ENCODE assay signal across 16 cellular contexts in genomic region chr4:740656-741282, GRCh38. TPM values are rescaled to one million over a fixed set of nuclear protein-coding genes. Genes with fewer than 3 reads are reported as not detected.
A peak's percentile ranks its signal among the peaks of the same experiment; 100 is the strongest.
DNase-seq lines count a peak whose midpoint lies in the region; ATAC-seq and TF ChIP-seq lines count a peak whose summit lies in the region.
"Had no signal": no experiment of that assay in that cellular context is flagged by ENCODE, and none has a peak within 500 bp of the region (broad histone marks: within the 10 kb centered on the region; RNA-seq: fewer than 3 reads in every experiment).

No MANE protein-coding gene starts in this region.

- intact Hi-C loops in spleen (cut with DNase I; ENCODE audit: low total_unique reads) = no loop called here

- no peaks in the 10 kb centered on the region for H3K9me3 Mint-ChIP-seq in stimulated activated naive CD8-positive, alpha-beta T cell treated with anti-CD3 and anti-CD28 coated beads, Interleukin-15, amount 100 ng/mL, for 72 hours
- H3K9me3 Mint-ChIP-seq: CD8-positive, alpha-beta T cell had no signal

- 88 to 92% (median 89%) methylated on average over 19 of the region's 19 CpGs for WGBS in spleen, 5 donors

- no peak overlapping the region for H3K27ac Mint-ChIP-seq in stimulated activated naive CD8-positive, alpha-beta T cell treated with anti-CD3 and anti-CD28 coated beads, Interleukin-15, amount 100 ng/mL, for 72 hours
- H3K27ac Mint-ChIP-seq: CD8-positive, alpha-beta T cell; GM23338 had no signal

- no peak for ATAC-seq in stimulated activated naive CD8-positive, alpha-beta T cell treated with anti-CD3 and anti-CD28 coated beads, Interleukin-15, amount 100 ng/mL, for 72 hours
- ATAC-seq: A549; CD8-positive, alpha-beta T cell; GM23338 had no signal

- no peak for TF ChIP-seq POLR2A in spleen (IDR thresholded peaks at IDR 0.05)

- peak overlapping the region; percentile 43 for H3K27ac ChIP-seq in fibroblast of lung (ENCODE audit: insufficient read depth, low read length)
- no peak overlapping the region for H3K27ac ChIP-seq in osteoblast (ENCODE audit: low read depth, low read length)
- no peak overlapping the region for H3K27ac ChIP-seq in spleen
- H3K27ac ChIP-seq: A549 had no signal

- peaks cover 14% of the 10 kb centered on the region for H3K36me3 ChIP-seq in fibroblast of lung (ENCODE audit: control insufficient read depth, insufficient read depth, low read length)
- H3K36me3 ChIP-seq in osteoblast (ENCODE audit: insufficient read depth, low read length) = peaks cover 36% of the 10 kb centered on the region
- H3K36me3 ChIP-seq in spleen = peaks cover 2 to 83% (median 49%) of the 10 kb centered on the region in 6 donors

- no peak overlapping the region for H3K4me3 Mint-ChIP-seq in stimulated activated naive CD8-positive, alpha-beta T cell treated with anti-CD3 and anti-CD28 coated beads, Interleukin-15, amount 100 ng/mL, for 72 hours
- H3K4me3 Mint-ChIP-seq: CD8-positive, alpha-beta T cell; GM23338 had no signal

- H3K4me3 ChIP-seq in fibroblast of lung (replicated peaks in 1 of 4; ENCODE audit: control extremely low read depth in 1 of 4, insufficient read depth in 1 of 4, low read depth in 3 of 4, low read length in 4 of 4) (no peak overlapping the region), osteoblast (ENCODE audit: insufficient read depth, low read length) (no peak overlapping the region), spleen (no peak overlapping the region)
- H3K4me3 ChIP-seq: A549, GM23338 had no signal

- no peaks in the 10 kb centered on the region for H3K9me3 ChIP-seq in fibroblast of lung (ENCODE audit: control insufficient read depth, insufficient read depth, low read depth, low read length)
- H3K9me3 ChIP-seq in osteoblast (ENCODE audit: low read depth, low read length) = no peaks in the 10 kb centered on the region
- H3K9me3 ChIP-seq in spleen = no peaks in the 10 kb centered on the region
- H3K9me3 ChIP-seq: A549, BE2C had no signal

- no peaks in the 10 kb centered on the region for H3K27me3 Mint-ChIP-seq in stimulated activated naive CD8-positive, alpha-beta T cell treated with anti-CD3 and anti-CD28 coated beads, Interleukin-15, amount 100 ng/mL, for 72 hours

- no peak overlapping the region for H2AFZ ChIP-seq in fibroblast of lung (ENCODE audit: low read length)
- H2AFZ ChIP-seq in osteoblast (ENCODE audit: low read length) = no peak overlapping the region
- H2AFZ ChIP-seq: GM23338 had no signal

- H3K4me1 ChIP-seq in fibroblast of lung (ENCODE audit: control insufficient read depth, extremely low read depth, insufficient read depth, low read length) (no peaks in the 10 kb centered on the region), osteoblast (ENCODE audit: insufficient read depth, low read length) (peaks cover 8% of the 10 kb centered on the region), spleen (peaks cover 0 to 10% (median 3%) of the 10 kb centered on the region in 6 donors)
- H3K4me1 ChIP-seq: A549, BE2C had no signal

- H3K4me2 ChIP-seq in fibroblast of lung (ENCODE audit: extremely low read depth, insufficient read depth, low read length) = peak overlapping the region; percentile 13
- no peak overlapping the region for H3K4me2 ChIP-seq in osteoblast (ENCODE audit: insufficient read depth, low read length)
- H3K4me2 ChIP-seq: A549, GM23338 had no signal

- DNase-seq in EH (ENCODE audit: low read depth) (peak; percentile 40), amniotic epithelial cell (ENCODE audit: low read depth) (peak; percentile 46), fibroblast of lung (ENCODE audit: low read depth in 2 of 2) (peak in 1 of 2 donors; percentile 48), osteoblast (ENCODE audit: insufficient read length, low spot score, missing footprints) (peak; percentile 96), spleen (no peak), islet precursor cell (no peak), RKO (ENCODE audit: low spot score) (no peak)
- DNase-seq in stimulated activated naive CD8-positive, alpha-beta T cell treated with anti-CD3 and anti-CD28 coated beads, Interleukin-15, amount 100 ng/mL, for 72 hours = no peak
- DNase-seq: BE2C; CD8-positive, alpha-beta T cell; DND-41; NCI-H1436 treated with DMSO at 0.1 percent for 48 hours; NCI-H748 treated with DMSO at 0.1 percent for 48 hours had no signal

- H4K20me1 ChIP-seq in fibroblast of lung (ENCODE audit: control insufficient read depth, extremely low read depth, insufficient read depth, low read length) = no peaks in the 10 kb centered on the region
- peaks cover 34% of the 10 kb centered on the region for H4K20me1 ChIP-seq in osteoblast (ENCODE audit: insufficient read depth, low read length)

- no peak overlapping the region for H3K9ac ChIP-seq in fibroblast of lung (ENCODE audit: insufficient read depth, low read length)

- H3K79me2 ChIP-seq in fibroblast of lung (ENCODE audit: control insufficient read depth, insufficient read depth, low read length) = no peaks in the 10 kb centered on the region
- no peaks in the 10 kb centered on the region for H3K79me2 ChIP-seq in osteoblast (ENCODE audit: insufficient read depth, low read length)

- H3K4me1 Mint-ChIP-seq in stimulated activated naive CD8-positive, alpha-beta T cell treated with anti-CD3 and anti-CD28 coated beads, Interleukin-15, amount 100 ng/mL, for 72 hours = peaks cover 13% of the 10 kb centered on the region
- H3K4me1 Mint-ChIP-seq: GM23338 had no signal

- TF ChIP-seq CTCF in fibroblast of lung (conservative IDR thresholded peaks at IDR 0.05 in 1 of 2, IDR thresholded peaks at IDR 0.05 in 1 of 2; ENCODE audit: low read depth in 1 of 2, low read length in 2 of 2) (no peak), osteoblast (IDR thresholded peaks at IDR 0.05; ENCODE audit: extremely low read depth, low read depth, low read length) (no peak), spleen (IDR thresholded peaks at IDR 0.05 in 8 of 11, conservative IDR thresholded peaks at IDR 0.05 in 3 of 11) (no peak)

- H3K27me3 ChIP-seq in fibroblast of lung (ENCODE audit: control insufficient read depth, insufficient read depth, low read length) = no peaks in the 10 kb centered on the region
- no peaks in the 10 kb centered on the region for H3K27me3 ChIP-seq in osteoblast (ENCODE audit: insufficient read depth, low read length)
- H3K27me3 ChIP-seq in spleen (replicated peaks in 1 of 7) = no peaks in the 10 kb centered on the region
- H3K27me3 ChIP-seq: BE2C had no signal

RNA-seq across cellular contexts. Expression of gene PCGF3, which starts 35.1 kb away (rescaled TPM):
- total RNA-seq in fibroblast of lung = 27.1 and 30.0 TPM in 2 replicates
- 24.8 and 25.6 TPM in 2 replicates for polyA plus RNA-seq in fibroblast of lung
- 21.9 and 25.8 TPM in 2 replicates for polyA plus RNA-seq in fibroblast of lung (2012)
- polyA minus RNA-seq in fibroblast of lung (ENCODE audit: low replicate concordance) = 42.8 and 80.2 TPM in 2 replicates
- total RNA-seq in osteoblast = 32.7 and 43.1 TPM in 2 replicates
- 100 to 1,000 TPM in 1 of 7 donors, 10 to 100 TPM in 6; 52.0 to 102 (median 80.3) TPM for total RNA-seq in spleen
- polyA plus RNA-seq in spleen = 10 to 100 TPM; 29.7 to 84.2 (median 53.3) TPM

RNA-seq across cellular contexts. Expression of gene SLC49A3, which starts 51.8 kb away (rescaled TPM):
- 3.9 and 5.1 TPM in 2 replicates for total RNA-seq in fibroblast of lung
- polyA plus RNA-seq in fibroblast of lung = 0.42 and 0.62 TPM in 2 replicates
- 0.99 and 1.1 TPM in 2 replicates for polyA plus RNA-seq in fibroblast of lung (2012)
- polyA minus RNA-seq in fibroblast of lung (ENCODE audit: low replicate concordance) = 0.30 and 0.35 TPM in 2 replicates
- total RNA-seq in osteoblast = 11.6 and 13.6 TPM in 2 replicates
- total RNA-seq in spleen = 10 to 100 TPM; 11.2 to 28.8 (median 21.2) TPM
- polyA plus RNA-seq in spleen = 10 to 100 TPM in 2 of 3 donors, 1 to 10 TPM in 1; 5.6 to 19.3 (median 11.7) TPM
- total RNA-seq: RPMI7951 had no signal

Comparison
In these comparisons a context has a peak if more than half of its experiments do, and no peak if none do; other contexts are left out.
1. DNase-seq: peak in EH (single experiment), amniotic epithelial cell (single experiment) and osteoblast (single experiment); none in spleen (single experiment), stimulated activated naive CD8-positive, alpha-beta T cell treated with anti-CD3 and anti-CD28 coated beads, Interleukin-15, amount 100 ng/mL, for 72 hours (0 of 2), islet precursor cell (single experiment) and RKO (single experiment).